ENCODE assay signal across 8 cellular contexts in the genomic region with DNA sequence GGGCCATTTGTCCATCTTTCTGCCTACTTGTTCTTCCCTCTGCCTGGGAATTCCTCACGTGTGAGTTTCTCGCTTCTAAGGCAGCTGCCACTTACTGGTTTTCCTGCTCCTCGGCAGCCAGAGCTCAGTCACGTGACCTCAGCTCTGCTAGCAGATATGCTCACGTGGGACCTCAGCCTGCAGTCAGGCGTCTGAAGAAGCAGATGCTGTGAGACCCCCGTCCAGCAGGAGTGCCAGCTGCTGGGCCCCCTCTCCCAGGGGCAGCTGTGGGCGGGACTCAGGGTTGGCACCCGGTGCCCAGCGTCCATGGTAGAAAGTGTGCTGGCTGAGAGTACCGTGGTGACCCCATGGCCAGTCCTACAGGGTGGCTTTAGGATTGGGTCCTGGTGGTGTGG.
DNase-seq lines count a peak whose midpoint lies in the region; ATAC-seq and TF ChIP-seq lines count a peak whose summit lies in the region.

No MANE protein-coding gene starts in this region.

- H3K4me3 ChIP-seq in hepatocyte (no peak overlapping the region), WERI-Rb-1 (ENCODE audit: low read depth, low read length) (no peak overlapping the region)

- peak overlapping the region; percentile 72 for H3K4me3 Mint-ChIP-seq in activated naive CD8-positive, alpha-beta T cell treated with anti-CD3 and anti-CD28 coated beads, Interleukin-2, amount 10 ng/mL, durations not matched to agents 7 days and 5 days

- ATAC-seq in activated naive CD8-positive, alpha-beta T cell treated with anti-CD3 and anti-CD28 coated beads, Interleukin-2, amount 10 ng/mL, durations not matched to agents 7 days and 5 days (ENCODE audit: low read depth): peak; percentile 33
- ATAC-seq in GM19328 (IDR thresholded peaks at IDR 0.05; ENCODE audit: unreplicated experiment): no peak

- no peak overlapping the region for H2AFZ ChIP-seq in hepatocyte

- TF ChIP-seq CTCF in hepatocyte (IDR thresholded peaks at IDR 0.05; ENCODE audit: poor library complexity) (no peak), WERI-Rb-1 (IDR thresholded peaks at IDR 0.05; ENCODE audit: low read depth, low read length) (no peak)

- H3K4me2 ChIP-seq in hepatocyte: no peak overlapping the region

- WGBS in hepatocyte (ENCODE audit: low lambda C conversion rate, missing lambda C conversion rate): 51% methylated on average over 11 of the region's 11 CpGs

- no peaks in the 10 kb centered on the region for H3K9me3 Mint-ChIP-seq in activated naive CD8-positive, alpha-beta T cell treated with anti-CD3 and anti-CD28 coated beads, Interleukin-2, amount 10 ng/mL, durations not matched to agents 7 days and 5 days

- peaks cover 55% of the 10 kb centered on the region for H3K4me1 Mint-ChIP-seq in activated naive CD8-positive, alpha-beta T cell treated with anti-CD3 and anti-CD28 coated beads, Interleukin-2, amount 10 ng/mL, durations not matched to agents 7 days and 5 days

- peaks cover 4% of the 10 kb centered on the region for H3K36me3 Mint-ChIP-seq in activated naive CD8-positive, alpha-beta T cell treated with anti-CD3 and anti-CD28 coated beads, Interleukin-2, amount 10 ng/mL, durations not matched to agents 7 days and 5 days

- peaks cover 4% of the 10 kb centered on the region for H3K4me1 ChIP-seq in hepatocyte (ENCODE audit: insufficient read depth)

- DNase-seq in NCI-H2107 treated with DMSO at 0.1 percent for 48 hours (lab: John Stamatoyannopoulos, UW; ENCODE audit: unreplicated experiment) (peak; percentile 37), NCI-H2107 (lab: John Stamatoyannopoulos, UW) (no peak), NCI-H524 (lab: John Stamatoyannopoulos, UW) (peak; percentile 95 to 99), hepatocyte (ENCODE audit: low spot score) (peak; percentile 85), WERI-Rb-1 (no peak)
- no peak for DNase-seq in activated naive CD8-positive, alpha-beta T cell treated with anti-CD3 and anti-CD28 coated beads, Interleukin-2, amount 10 ng/mL, durations not matched to agents 7 days and 5 days
- peak; percentile 56 for DNase-seq in stimulated activated CD4-positive, alpha-beta T cell treated with anti-CD3 and anti-CD28 coated beads, Interleukin-4, amount 100 ng/mL, for 24 hours

- H3K9me3 ChIP-seq in hepatocyte (ENCODE audit: low read depth): no peaks in the 10 kb centered on the region
- H3K9me3 ChIP-seq in WERI-Rb-1 (ENCODE audit: severe bottlenecking): no peaks in the 10 kb centered on the region

- H4K20me1 ChIP-seq in hepatocyte (ENCODE audit: insufficient read depth, poor library complexity, severe bottlenecking): no peaks in the 10 kb centered on the region

- H3K9me2 ChIP-seq in hepatocyte (replicated peaks; ENCODE audit: insufficient read depth): no peaks in the 10 kb centered on the region

- H3K27ac ChIP-seq in hepatocyte (no peak overlapping the region), WERI-Rb-1 (no peak overlapping the region)

- peaks cover 8% of the 10 kb centered on the region for H3K27me3 Mint-ChIP-seq in activated naive CD8-positive, alpha-beta T cell treated with anti-CD3 and anti-CD28 coated beads, Interleukin-2, amount 10 ng/mL, durations not matched to agents 7 days and 5 days

- POLR2A ChIA-PET in activated naive CD8-positive, alpha-beta T cell treated with anti-CD3 and anti-CD28 coated beads, Interleukin-2, amount 10 ng/mL, durations not matched to agents 7 days and 5 days (lab: Charles Lee): interaction anchor here (1.0 to 2.8 kb wide), 10 partner anchors 9 to 221 kb away, joined by 3 to 13 read pairs (median 4); no protein-coding TSS in a partner anchor

- no peaks in the 10 kb centered on the region for H3K79me2 ChIP-seq in hepatocyte

- no peaks in the 10 kb centered on the region for H3K36me3 ChIP-seq in hepatocyte (replicated peaks; ENCODE audit: insufficient read depth, low read depth)
- no peaks in the 10 kb centered on the region for H3K36me3 ChIP-seq in WERI-Rb-1

- no peaks in the 10 kb centered on the region for H3K27me3 ChIP-seq in hepatocyte
- no peaks in the 10 kb centered on the region for H3K27me3 ChIP-seq in WERI-Rb-1 (ENCODE audit: insufficient read depth, low read depth, severe bottlenecking)

- peak overlapping the region; percentile 87 for H3K27ac Mint-ChIP-seq in activated naive CD8-positive, alpha-beta T cell treated with anti-CD3 and anti-CD28 coated beads, Interleukin-2, amount 10 ng/mL, durations not matched to agents 7 days and 5 days

Comparison
In these comparisons a context has a peak if more than half of its experiments do, and no peak if none do; other contexts are left out.
1. DNase-seq: peak in NCI-H2107 treated with DMSO at 0.1 percent for 48 hours (single experiment), NCI-H524 (2 of 2), hepatocyte (single experiment) and stimulated activated CD4-positive, alpha-beta T cell treated with anti-CD3 and anti-CD28 coated beads, Interleukin-4, amount 100 ng/mL, for 24 hours (single experiment); none in NCI-H2107 (single experiment), activated naive CD8-positive, alpha-beta T cell treated with anti-CD3 and anti-CD28 coated beads, Interleukin-2, amount 10 ng/mL, durations not matched to agents 7 days and 5 days (single experiment) and WERI-Rb-1 (single experiment).